Comparison of ENCODE assay signal across 16 cellular contexts in the genomic region with DNA sequence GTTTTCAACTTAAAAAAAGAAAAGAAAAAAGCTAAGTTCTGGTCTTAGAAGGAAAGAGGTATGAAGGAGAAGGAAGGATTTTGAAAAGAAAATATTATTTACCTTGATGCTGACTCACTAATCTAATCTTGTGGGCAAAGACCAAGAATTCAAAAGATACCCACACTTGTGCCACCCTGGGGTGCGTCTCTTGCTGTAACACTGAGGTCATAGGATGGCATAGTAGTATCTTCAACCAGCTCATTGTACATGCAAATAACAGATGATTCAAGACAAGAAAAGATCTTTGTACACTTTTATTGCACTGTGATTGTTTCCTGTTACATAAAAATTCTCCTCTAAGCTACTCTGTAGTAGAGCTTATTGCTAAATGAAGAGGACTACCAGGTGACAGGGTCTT.
"Had no signal": no experiment of that assay in that cellular context is flagged by ENCODE, and none has a peak within 500 bp of the region (broad histone marks: within the 10 kb centered on the region; RNA-seq: fewer than 3 reads in every experiment).

No MANE protein-coding gene starts in this region.

- DNase-seq: activated B cell treated with CpG ODN at 0.5 μM for 24 hours; activated CD4-positive, alpha-beta T cell treated with anti-CD3 and anti-CD28 coated beads, Interleukin-2, amount 10 ng/mL, durations not matched to agents 7 days and 5 days; amygdala; dorsolateral prefrontal cortex; gastrocnemius medialis; islet precursor cell; left ventricle myocardium inferior; mesenchymal stem cell; ovary; retina; stimulated activated CD4-positive, alpha-beta T cell treated with anti-CD3 and anti-CD28 coated beads, Interleukin-4, amount 100 ng/mL, for 4 hours; stomach had no signal

- H3K4me3 Mint-ChIP-seq: activated B cell treated with CpG ODN at 0.5 μM for 24 hours; activated CD4-positive, alpha-beta T cell treated with anti-CD3 and anti-CD28 coated beads, Interleukin-2, amount 10 ng/mL, durations not matched to agents 7 days and 5 days; brain; neural progenitor cell had no signal

- H3K9me3 ChIP-seq: gastrocnemius medialis, left ventricle myocardium inferior, ovary, stomach, thoracic aorta had no signal

- H3K4me1 Mint-ChIP-seq: activated B cell treated with CpG ODN at 0.5 μM for 24 hours; activated CD4-positive, alpha-beta T cell treated with anti-CD3 and anti-CD28 coated beads, Interleukin-2, amount 10 ng/mL, durations not matched to agents 7 days and 5 days; brain; neural progenitor cell had no signal

- H3K9me3 Mint-ChIP-seq: activated B cell treated with CpG ODN at 0.5 μM for 24 hours; activated CD4-positive, alpha-beta T cell treated with anti-CD3 and anti-CD28 coated beads, Interleukin-2, amount 10 ng/mL, durations not matched to agents 7 days and 5 days; activated naive CD4-positive, alpha-beta T cell treated with anti-CD3 and anti-CD28 coated beads, Interleukin-2, amount 50 U/mL, for 72 hours; brain; neural progenitor cell had no signal

- H3K27ac Mint-ChIP-seq: activated B cell treated with CpG ODN at 0.5 μM for 24 hours; activated CD4-positive, alpha-beta T cell treated with anti-CD3 and anti-CD28 coated beads, Interleukin-2, amount 10 ng/mL, durations not matched to agents 7 days and 5 days; activated naive CD4-positive, alpha-beta T cell treated with anti-CD3 and anti-CD28 coated beads, Interleukin-2, amount 50 U/mL, for 72 hours; brain; neural progenitor cell had no signal

- H3K27me3 Mint-ChIP-seq: activated B cell treated with CpG ODN at 0.5 μM for 24 hours; activated CD4-positive, alpha-beta T cell treated with anti-CD3 and anti-CD28 coated beads, Interleukin-2, amount 10 ng/mL, durations not matched to agents 7 days and 5 days; brain had no signal

- H3K36me3 ChIP-seq: gastrocnemius medialis, left ventricle myocardium inferior, neural progenitor cell, ovary, stomach, thoracic aorta had no signal

- H3K27me3 ChIP-seq: dorsolateral prefrontal cortex, gastrocnemius medialis, neural progenitor cell, ovary, stomach had no signal

- H3K4me1 ChIP-seq: gastrocnemius medialis, neural progenitor cell had no signal

- H3K4me2 ChIP-seq: neural progenitor cell had no signal

- H3K27ac ChIP-seq: dorsolateral prefrontal cortex, gastrocnemius medialis, left ventricle myocardium inferior, neural progenitor cell, ovary, stomach, thoracic aorta had no signal

- H3K4me3 ChIP-seq: dorsolateral prefrontal cortex, gastrocnemius medialis, left ventricle myocardium inferior, neural progenitor cell, ovary, stomach, thoracic aorta had no signal

- H2AFZ ChIP-seq: neural progenitor cell had no signal

- ATAC-seq: activated naive CD4-positive, alpha-beta T cell treated with anti-CD3 and anti-CD28 coated beads, Interleukin-2, amount 50 U/mL, for 72 hours; gastrocnemius medialis had no signal
